Comparison of ENCODE assay signal across 1 cellular context in the genomic region with DNA sequence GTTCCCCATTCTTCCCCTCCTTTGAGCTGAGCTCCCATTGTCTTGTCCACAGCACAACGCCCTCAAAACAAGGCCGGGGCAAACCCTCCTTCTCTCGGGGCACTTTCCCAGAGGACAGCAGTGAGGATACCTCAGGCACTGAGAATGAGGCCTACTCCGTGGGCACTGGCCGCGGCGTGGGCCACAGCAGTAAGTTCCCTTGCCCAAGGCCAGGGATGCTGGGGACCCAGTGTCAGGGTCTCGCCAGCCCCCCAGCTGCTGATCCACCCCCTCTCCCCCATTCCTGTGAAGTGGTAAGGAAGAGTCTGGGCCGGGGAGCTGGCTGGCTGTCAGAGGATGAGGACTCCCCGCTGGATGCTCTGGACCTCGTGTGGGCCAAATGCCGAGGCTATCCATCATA.
TF ChIP-seq lines count a peak whose summit lies in the region.

No MANE protein-coding gene starts in this region.

TF ChIP-seq in GM12878, 131 proteins besides CTCF, POLR2A, EP300 and RAD21:
- no peak for TF ChIP-seq MEF2B (IDR thresholded peaks at IDR 0.05; ENCODE audit: partially characterized antibody, poor library complexity, severe bottlenecking)
- TF ChIP-seq, protein P1, sequence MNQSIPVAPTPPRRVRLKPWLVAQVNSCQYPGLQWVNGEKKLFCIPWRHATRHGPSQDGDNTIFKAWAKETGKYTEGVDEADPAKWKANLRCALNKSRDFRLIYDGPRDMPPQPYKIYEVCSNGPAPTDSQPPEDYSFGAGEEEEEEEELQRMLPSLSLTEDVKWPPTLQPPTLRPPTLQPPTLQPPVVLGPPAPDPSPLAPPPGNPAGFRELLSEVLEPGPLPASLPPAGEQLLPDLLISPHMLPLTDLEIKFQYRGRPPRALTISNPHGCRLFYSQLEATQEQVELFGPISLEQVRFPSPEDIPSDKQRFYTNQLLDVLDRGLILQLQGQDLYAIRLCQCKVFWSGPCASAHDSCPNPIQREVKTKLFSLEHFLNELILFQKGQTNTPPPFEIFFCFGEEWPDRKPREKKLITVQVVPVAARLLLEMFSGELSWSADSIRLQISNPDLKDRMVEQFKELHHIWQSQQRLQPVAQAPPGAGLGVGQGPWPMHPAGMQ (IDR thresholded peaks at IDR 0.05; ENCODE audit: borderline replicate concordance): no peak
- TF ChIP-seq, protein P2, sequence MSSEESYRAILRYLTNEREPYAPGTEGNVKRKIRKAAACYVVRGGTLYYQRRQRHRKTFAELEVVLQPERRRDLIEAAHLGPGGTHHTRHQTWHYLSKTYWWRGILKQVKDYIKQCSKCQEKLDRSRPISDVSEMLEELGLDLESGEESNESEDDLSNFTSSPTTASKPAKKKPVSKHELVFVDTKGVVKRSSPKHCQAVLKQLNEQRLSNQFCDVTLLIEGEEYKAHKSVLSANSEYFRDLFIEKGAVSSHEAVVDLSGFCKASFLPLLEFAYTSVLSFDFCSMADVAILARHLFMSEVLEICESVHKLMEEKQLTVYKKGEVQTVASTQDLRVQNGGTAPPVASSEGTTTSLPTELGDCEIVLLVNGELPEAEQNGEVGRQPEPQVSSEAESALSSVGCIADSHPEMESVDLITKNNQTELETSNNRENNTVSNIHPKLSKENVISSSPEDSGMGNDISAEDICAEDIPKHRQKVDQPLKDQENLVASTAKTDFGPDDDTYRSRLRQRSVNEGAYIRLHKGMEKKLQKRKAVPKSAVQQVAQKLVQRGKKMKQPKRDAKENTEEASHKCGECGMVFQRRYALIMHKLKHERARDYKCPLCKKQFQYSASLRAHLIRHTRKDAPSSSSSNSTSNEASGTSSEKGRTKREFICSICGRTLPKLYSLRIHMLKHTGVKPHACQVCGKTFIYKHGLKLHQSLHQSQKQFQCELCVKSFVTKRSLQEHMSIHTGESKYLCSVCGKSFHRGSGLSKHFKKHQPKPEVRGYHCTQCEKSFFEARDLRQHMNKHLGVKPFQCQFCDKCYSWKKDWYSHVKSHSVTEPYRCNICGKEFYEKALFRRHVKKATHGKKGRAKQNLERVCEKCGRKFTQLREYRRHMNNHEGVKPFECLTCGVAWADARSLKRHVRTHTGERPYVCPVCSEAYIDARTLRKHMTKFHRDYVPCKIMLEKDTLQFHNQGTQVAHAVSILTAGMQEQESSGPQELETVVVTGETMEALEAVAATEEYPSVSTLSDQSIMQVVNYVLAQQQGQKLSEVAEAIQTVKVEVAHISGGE (CRISPR knock-in tag; IDR thresholded peaks at IDR 0.05): no peak
- TF ChIP-seq KLF5 (IDR thresholded peaks at IDR 0.05; ENCODE audit: partially characterized antibody): no peak
- TF ChIP-seq CBX5 (IDR thresholded peaks at IDR 0.05; ENCODE audit: low read depth): no peak
- no peak for TF ChIP-seq FOXK2 (IDR thresholded peaks at IDR 0.05)
- TF ChIP-seq, protein P3, sequence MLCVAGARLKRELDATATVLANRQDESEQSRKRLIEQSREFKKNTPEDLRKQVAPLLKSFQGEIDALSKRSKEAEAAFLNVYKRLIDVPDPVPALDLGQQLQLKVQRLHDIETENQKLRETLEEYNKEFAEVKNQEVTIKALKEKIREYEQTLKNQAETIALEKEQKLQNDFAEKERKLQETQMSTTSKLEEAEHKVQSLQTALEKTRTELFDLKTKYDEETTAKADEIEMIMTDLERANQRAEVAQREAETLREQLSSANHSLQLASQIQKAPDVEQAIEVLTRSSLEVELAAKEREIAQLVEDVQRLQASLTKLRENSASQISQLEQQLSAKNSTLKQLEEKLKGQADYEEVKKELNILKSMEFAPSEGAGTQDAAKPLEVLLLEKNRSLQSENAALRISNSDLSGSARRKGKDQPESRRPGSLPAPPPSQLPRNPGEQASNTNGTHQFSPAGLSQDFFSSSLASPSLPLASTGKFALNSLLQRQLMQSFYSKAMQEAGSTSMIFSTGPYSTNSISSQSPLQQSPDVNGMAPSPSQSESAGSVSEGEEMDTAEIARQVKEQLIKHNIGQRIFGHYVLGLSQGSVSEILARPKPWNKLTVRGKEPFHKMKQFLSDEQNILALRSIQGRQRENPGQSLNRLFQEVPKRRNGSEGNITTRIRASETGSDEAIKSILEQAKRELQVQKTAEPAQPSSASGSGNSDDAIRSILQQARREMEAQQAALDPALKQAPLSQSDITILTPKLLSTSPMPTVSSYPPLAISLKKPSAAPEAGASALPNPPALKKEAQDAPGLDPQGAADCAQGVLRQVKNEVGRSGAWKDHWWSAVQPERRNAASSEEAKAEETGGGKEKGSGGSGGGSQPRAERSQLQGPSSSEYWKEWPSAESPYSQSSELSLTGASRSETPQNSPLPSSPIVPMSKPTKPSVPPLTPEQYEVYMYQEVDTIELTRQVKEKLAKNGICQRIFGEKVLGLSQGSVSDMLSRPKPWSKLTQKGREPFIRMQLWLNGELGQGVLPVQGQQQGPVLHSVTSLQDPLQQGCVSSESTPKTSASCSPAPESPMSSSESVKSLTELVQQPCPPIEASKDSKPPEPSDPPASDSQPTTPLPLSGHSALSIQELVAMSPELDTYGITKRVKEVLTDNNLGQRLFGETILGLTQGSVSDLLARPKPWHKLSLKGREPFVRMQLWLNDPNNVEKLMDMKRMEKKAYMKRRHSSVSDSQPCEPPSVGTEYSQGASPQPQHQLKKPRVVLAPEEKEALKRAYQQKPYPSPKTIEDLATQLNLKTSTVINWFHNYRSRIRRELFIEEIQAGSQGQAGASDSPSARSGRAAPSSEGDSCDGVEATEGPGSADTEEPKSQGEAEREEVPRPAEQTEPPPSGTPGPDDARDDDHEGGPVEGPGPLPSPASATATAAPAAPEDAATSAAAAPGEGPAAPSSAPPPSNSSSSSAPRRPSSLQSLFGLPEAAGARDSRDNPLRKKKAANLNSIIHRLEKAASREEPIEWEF (IDR thresholded peaks at IDR 0.05; ENCODE audit: insufficient replicate concordance, low read depth, low read length): no peak
- TF ChIP-seq, protein P4, sequence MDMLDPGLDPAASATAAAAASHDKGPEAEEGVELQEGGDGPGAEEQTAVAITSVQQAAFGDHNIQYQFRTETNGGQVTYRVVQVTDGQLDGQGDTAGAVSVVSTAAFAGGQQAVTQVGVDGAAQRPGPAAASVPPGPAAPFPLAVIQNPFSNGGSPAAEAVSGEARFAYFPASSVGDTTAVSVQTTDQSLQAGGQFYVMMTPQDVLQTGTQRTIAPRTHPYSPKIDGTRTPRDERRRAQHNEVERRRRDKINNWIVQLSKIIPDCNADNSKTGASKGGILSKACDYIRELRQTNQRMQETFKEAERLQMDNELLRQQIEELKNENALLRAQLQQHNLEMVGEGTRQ (IDR thresholded peaks at IDR 0.05; ENCODE audit: borderline replicate concordance, low read depth, low read length): no peak
- TF ChIP-seq, protein P5, sequence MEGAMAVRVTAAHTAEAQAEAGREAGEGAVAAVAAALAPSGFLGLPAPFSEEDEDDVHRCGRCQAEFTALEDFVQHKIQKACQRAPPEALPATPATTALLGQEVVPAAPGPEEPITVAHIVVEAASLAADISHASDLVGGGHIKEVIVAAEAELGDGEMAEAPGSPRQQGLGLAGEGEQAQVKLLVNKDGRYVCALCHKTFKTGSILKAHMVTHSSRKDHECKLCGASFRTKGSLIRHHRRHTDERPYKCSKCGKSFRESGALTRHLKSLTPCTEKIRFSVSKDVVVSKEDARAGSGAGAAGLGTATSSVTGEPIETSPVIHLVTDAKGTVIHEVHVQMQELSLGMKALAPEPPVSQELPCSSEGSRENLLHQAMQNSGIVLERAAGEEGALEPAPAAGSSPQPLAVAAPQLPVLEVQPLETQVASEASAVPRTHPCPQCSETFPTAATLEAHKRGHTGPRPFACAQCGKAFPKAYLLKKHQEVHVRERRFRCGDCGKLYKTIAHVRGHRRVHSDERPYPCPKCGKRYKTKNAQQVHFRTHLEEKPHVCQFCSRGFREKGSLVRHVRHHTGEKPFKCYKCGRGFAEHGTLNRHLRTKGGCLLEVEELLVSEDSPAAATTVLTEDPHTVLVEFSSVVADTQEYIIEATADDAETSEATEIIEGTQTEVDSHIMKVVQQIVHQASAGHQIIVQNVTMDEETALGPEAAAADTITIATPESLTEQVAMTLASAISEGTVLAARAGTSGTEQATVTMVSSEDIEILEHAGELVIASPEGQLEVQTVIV (IDR thresholded peaks at IDR 0.05; ENCODE audit: borderline replicate concordance, partially characterized antibody): no peak
- no peak for TF ChIP-seq BHLHE40 (IDR thresholded peaks at IDR 0.05; ENCODE audit: borderline replicate concordance in 1 of 2, low read depth in 2 of 2, low read length in 1 of 2)
- TF ChIP-seq, protein P6, sequence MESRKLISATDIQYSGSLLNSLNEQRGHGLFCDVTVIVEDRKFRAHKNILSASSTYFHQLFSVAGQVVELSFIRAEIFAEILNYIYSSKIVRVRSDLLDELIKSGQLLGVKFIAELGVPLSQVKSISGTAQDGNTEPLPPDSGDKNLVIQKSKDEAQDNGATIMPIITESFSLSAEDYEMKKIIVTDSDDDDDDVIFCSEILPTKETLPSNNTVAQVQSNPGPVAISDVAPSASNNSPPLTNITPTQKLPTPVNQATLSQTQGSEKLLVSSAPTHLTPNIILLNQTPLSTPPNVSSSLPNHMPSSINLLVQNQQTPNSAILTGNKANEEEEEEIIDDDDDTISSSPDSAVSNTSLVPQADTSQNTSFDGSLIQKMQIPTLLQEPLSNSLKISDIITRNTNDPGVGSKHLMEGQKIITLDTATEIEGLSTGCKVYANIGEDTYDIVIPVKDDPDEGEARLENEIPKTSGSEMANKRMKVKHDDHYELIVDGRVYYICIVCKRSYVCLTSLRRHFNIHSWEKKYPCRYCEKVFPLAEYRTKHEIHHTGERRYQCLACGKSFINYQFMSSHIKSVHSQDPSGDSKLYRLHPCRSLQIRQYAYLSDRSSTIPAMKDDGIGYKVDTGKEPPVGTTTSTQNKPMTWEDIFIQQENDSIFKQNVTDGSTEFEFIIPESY (IDR thresholded peaks at IDR 0.05): no peak
- TF ChIP-seq NR2C1 (IDR thresholded peaks at IDR 0.05): no peak
